32 cellular contexts compared by ENCODE assay signal in the genomic region with DNA sequence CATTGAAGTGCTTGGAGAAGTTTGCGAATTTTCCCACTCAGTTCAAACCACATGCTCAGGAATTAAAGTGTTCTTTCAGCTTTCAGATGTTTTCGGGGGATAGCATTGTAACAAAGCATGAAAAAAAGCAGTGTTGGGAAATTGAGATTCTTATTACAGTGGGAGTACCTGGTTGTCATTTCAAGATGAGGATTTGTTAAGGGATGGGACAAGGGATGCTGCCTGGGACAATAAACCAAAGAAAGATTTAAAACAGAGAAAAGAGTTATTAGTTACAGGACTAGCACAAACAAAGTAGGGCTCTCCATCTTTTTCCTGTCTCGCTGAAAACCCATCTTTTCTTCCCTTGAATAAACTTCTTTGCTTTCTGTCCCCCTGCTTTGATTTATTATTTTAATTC.
"Had no signal": no experiment of that assay in that cellular context is flagged by ENCODE, and none has a peak within 500 bp of the region (broad histone marks: within the 10 kb centered on the region; RNA-seq: fewer than 3 reads in every experiment).

No MANE protein-coding gene starts in this region.

- ATAC-seq: activated CD8-positive, alpha-beta T cell treated with anti-CD3 and anti-CD28 coated beads for 36 hours; activated naive CD8-positive, alpha-beta T cell treated with anti-CD3 and anti-CD28 coated beads, Interleukin-2, amount 50 U/mL, for 24 hours; activated T-cell treated with anti-CD3 and anti-CD28 coated beads, Interleukin-2, amount 50 U/mL, for 4 hours had no signal

- H3K4me3 Mint-ChIP-seq: activated B cell treated with CpG ODN at 0.5 μM for 24 hours; activated CD4-positive, alpha-beta memory T cell treated with anti-CD3 and anti-CD28 coated beads for 36 hours; activated CD4-positive, alpha-beta T cell treated with anti-CD3 and anti-CD28 coated beads, Interleukin-2, amount 10 ng/mL, durations not matched to agents 24 days and 14 days; activated CD8-positive, alpha-beta T cell treated with anti-CD3 and anti-CD28 coated beads for 36 hours; activated naive CD4-positive, alpha-beta T cell treated with anti-CD3 and anti-CD28 coated beads, Interleukin-2, amount 10 ng/mL, durations not matched to agents 7 days and 5 days; activated naive CD4-positive, alpha-beta T cell treated with anti-CD3 and anti-CD28 coated beads, Interleukin-2, amount 50 U/mL, for 24 hours; activated naive CD8-positive, alpha-beta T cell; activated naive CD8-positive, alpha-beta T cell treated with anti-CD3 and anti-CD28 coated beads, Interleukin-2, amount 10 ng/mL, durations not matched to agents 7 days and 5 days; activated naive CD8-positive, alpha-beta T cell treated with anti-CD3 and anti-CD28 coated beads, Interleukin-2, amount 50 U/mL, for 24 hours; activated T-cell treated with anti-CD3 and anti-CD28 coated beads, Interleukin-2, amount 50 U/mL, for 4 hours; brain; T-helper 1 cell treated with Interleukin-12 subunit alpha and Interleukin-12 subunit beta and Interleukin-4 antibody, amounts not matched to agents 30 μg/mL and 1 μg/mL, for 36 hours; T-helper 2 cell treated with Interferon-gamma antibody and Interleukin-4, amounts not matched to agents 5 μg/mL and 100 μg/mL, for 36 hours had no signal

- H3K27ac Mint-ChIP-seq: activated B cell treated with CpG ODN at 0.5 μM for 24 hours; activated CD4-positive, alpha-beta memory T cell treated with anti-CD3 and anti-CD28 coated beads for 36 hours; activated CD4-positive, alpha-beta T cell treated with anti-CD3 and anti-CD28 coated beads, Interleukin-2, amount 10 ng/mL, durations not matched to agents 24 days and 14 days; activated CD8-positive, alpha-beta T cell treated with anti-CD3 and anti-CD28 coated beads for 36 hours; activated naive CD4-positive, alpha-beta T cell treated with anti-CD3 and anti-CD28 coated beads, Interleukin-2, amount 10 ng/mL, durations not matched to agents 7 days and 5 days; activated naive CD4-positive, alpha-beta T cell treated with anti-CD3 and anti-CD28 coated beads, Interleukin-2, amount 50 U/mL, for 24 hours; activated naive CD8-positive, alpha-beta T cell; activated naive CD8-positive, alpha-beta T cell treated with anti-CD3 and anti-CD28 coated beads, Interleukin-2, amount 10 ng/mL, durations not matched to agents 7 days and 5 days; activated naive CD8-positive, alpha-beta T cell treated with anti-CD3 and anti-CD28 coated beads, Interleukin-2, amount 50 U/mL, for 24 hours; activated T-helper 2 cell treated with anti-CD3 and anti-CD28 coated beads, Interferon-gamma antibody, Interleukin-2, Interleukin-4, amounts not matched to agents 10 μg/mL and 5 μg/mL and 100 μg/mL, durations not matched to agents 14 hours and 24 hours and 36 hours; T-helper 1 cell treated with Interleukin-12 subunit alpha and Interleukin-12 subunit beta and Interleukin-4 antibody, amounts not matched to agents 30 μg/mL and 1 μg/mL, for 36 hours; T-helper 2 cell treated with Interferon-gamma antibody and Interleukin-4, amounts not matched to agents 5 μg/mL and 100 μg/mL, for 36 hours had no signal

- DNase-seq: activated B cell treated with CpG ODN at 0.5 μM for 24 hours; activated CD4-positive, alpha-beta memory T cell treated with anti-CD3 and anti-CD28 coated beads for 36 hours; activated CD4-positive, alpha-beta T cell treated with anti-CD3 and anti-CD28 coated beads for 4 hours; activated CD4-positive, alpha-beta T cell treated with anti-CD3 and anti-CD28 coated beads, Interleukin-2, amount 10 ng/mL, durations not matched to agents 24 days and 14 days; activated CD4-positive, alpha-beta T cell treated with anti-CD3 and anti-CD28 coated beads, Interleukin-2, amount 50 U/mL, for 1 hour; activated CD4-positive, alpha-beta T cell treated with anti-CD3 and anti-CD28 coated beads, Interleukin-2, amount 50 U/mL, for 4 hours; activated CD4-positive, CD25-positive, alpha-beta regulatory T cell treated with anti-CD3 and anti-CD28 coated beads, Interleukin-2, amount 50 U/mL, for 72 hours; activated CD8-positive, alpha-beta memory T cell treated with anti-CD3 and anti-CD28 coated beads, Interleukin-2, amount 50 U/mL, for 4 hours; activated CD8-positive, alpha-beta T cell treated with anti-CD3 and anti-CD28 coated beads for 36 hours; activated effector memory CD4-positive, alpha-beta T cell treated with Interleukin-2 at 50 U/mL for 16 hours; activated gamma-delta T cell; activated naive CD4-positive, alpha-beta T cell treated with anti-CD3 and anti-CD28 coated beads, Interleukin-2, amount 10 ng/mL, durations not matched to agents 7 days and 5 days; activated naive CD4-positive, alpha-beta T cell treated with Interleukin-2 at 50 U/mL for 16 hours; activated naive CD8-positive, alpha-beta T cell treated with anti-CD3 and anti-CD28 coated beads, Interleukin-2, amount 10 ng/mL, durations not matched to agents 7 days and 5 days; activated naive CD8-positive, alpha-beta T cell treated with anti-CD3 and anti-CD28 coated beads, Interleukin-2, amount 50 U/mL, for 24 hours; activated T-cell treated with anti-CD3 and anti-CD28 coated beads for 4 hours; activated T-cell treated with anti-CD3 and anti-CD28 coated beads, Interleukin-2, amount 50 U/mL, for 1 hour; activated T-cell treated with anti-CD3 and anti-CD28 coated beads, Interleukin-2, amount 50 U/mL, for 4 hours; amygdala; anterior cingulate cortex; central memory CD4-positive, alpha-beta T cell; T-helper 1 cell; T-helper 2 cell; T-helper 9 cell had no signal

- H3K27me3 ChIP-seq: ascending aorta had no signal

- H3K9me3 ChIP-seq: ascending aorta had no signal

- H3K4me1 ChIP-seq: ascending aorta had no signal

- H3K27me3 Mint-ChIP-seq: activated CD4-positive, alpha-beta memory T cell treated with anti-CD3 and anti-CD28 coated beads for 36 hours; activated CD4-positive, alpha-beta T cell treated with anti-CD3 and anti-CD28 coated beads, Interleukin-2, amount 10 ng/mL, durations not matched to agents 24 days and 14 days; activated naive CD4-positive, alpha-beta T cell treated with anti-CD3 and anti-CD28 coated beads, Interleukin-2, amount 10 ng/mL, durations not matched to agents 7 days and 5 days had no signal

- H3K9me3 Mint-ChIP-seq: activated B cell treated with CpG ODN at 0.5 μM for 24 hours; activated CD4-positive, alpha-beta memory T cell treated with anti-CD3 and anti-CD28 coated beads for 36 hours; activated CD8-positive, alpha-beta T cell treated with anti-CD3 and anti-CD28 coated beads for 36 hours; activated naive CD4-positive, alpha-beta T cell treated with anti-CD3 and anti-CD28 coated beads, Interleukin-2, amount 10 ng/mL, durations not matched to agents 7 days and 5 days; activated naive CD4-positive, alpha-beta T cell treated with anti-CD3 and anti-CD28 coated beads, Interleukin-2, amount 50 U/mL, for 24 hours; activated naive CD8-positive, alpha-beta T cell treated with anti-CD3 and anti-CD28 coated beads, Interleukin-2, amount 50 U/mL, for 24 hours; activated T-cell treated with anti-CD3 and anti-CD28 coated beads, Interleukin-2, amount 50 U/mL, for 4 hours; activated T-helper 2 cell treated with anti-CD3 and anti-CD28 coated beads, Interferon-gamma antibody, Interleukin-2, Interleukin-4, amounts not matched to agents 10 μg/mL and 5 μg/mL and 100 μg/mL, durations not matched to agents 14 hours and 24 hours and 36 hours; T-helper 1 cell treated with Interleukin-12 subunit alpha and Interleukin-12 subunit beta and Interleukin-4 antibody, amounts not matched to agents 30 μg/mL and 1 μg/mL, for 36 hours; T-helper 2 cell treated with Interferon-gamma antibody and Interleukin-4, amounts not matched to agents 5 μg/mL and 100 μg/mL, for 36 hours had no signal

- H3K36me3 Mint-ChIP-seq: activated CD4-positive, alpha-beta memory T cell treated with anti-CD3 and anti-CD28 coated beads for 36 hours; activated naive CD4-positive, alpha-beta T cell treated with anti-CD3 and anti-CD28 coated beads, Interleukin-2, amount 10 ng/mL, durations not matched to agents 7 days and 5 days; activated naive CD4-positive, alpha-beta T cell treated with anti-CD3 and anti-CD28 coated beads, Interleukin-2, amount 50 U/mL, for 24 hours; activated naive CD8-positive, alpha-beta T cell; activated naive CD8-positive, alpha-beta T cell treated with anti-CD3 and anti-CD28 coated beads, Interleukin-2, amount 10 ng/mL, durations not matched to agents 7 days and 5 days; brain had no signal

- H3K4me3 ChIP-seq: ascending aorta had no signal

- H3K27ac ChIP-seq: ascending aorta, VCaP had no signal

- H3K4me1 Mint-ChIP-seq: activated B cell treated with CpG ODN at 0.5 μM for 24 hours; activated CD4-positive, alpha-beta T cell treated with anti-CD3 and anti-CD28 coated beads, Interleukin-2, amount 10 ng/mL, durations not matched to agents 24 days and 14 days; activated naive CD4-positive, alpha-beta T cell treated with anti-CD3 and anti-CD28 coated beads, Interleukin-2, amount 10 ng/mL, durations not matched to agents 7 days and 5 days; activated naive CD4-positive, alpha-beta T cell treated with anti-CD3 and anti-CD28 coated beads, Interleukin-2, amount 50 U/mL, for 24 hours; activated naive CD8-positive, alpha-beta T cell treated with anti-CD3 and anti-CD28 coated beads, Interleukin-2, amount 10 ng/mL, durations not matched to agents 7 days and 5 days; activated naive CD8-positive, alpha-beta T cell treated with anti-CD3 and anti-CD28 coated beads, Interleukin-2, amount 50 U/mL, for 24 hours had no signal

- H3K36me3 ChIP-seq: ascending aorta had no signal
